ENCODE assay signal across 8 cellular contexts in the genomic region with DNA sequence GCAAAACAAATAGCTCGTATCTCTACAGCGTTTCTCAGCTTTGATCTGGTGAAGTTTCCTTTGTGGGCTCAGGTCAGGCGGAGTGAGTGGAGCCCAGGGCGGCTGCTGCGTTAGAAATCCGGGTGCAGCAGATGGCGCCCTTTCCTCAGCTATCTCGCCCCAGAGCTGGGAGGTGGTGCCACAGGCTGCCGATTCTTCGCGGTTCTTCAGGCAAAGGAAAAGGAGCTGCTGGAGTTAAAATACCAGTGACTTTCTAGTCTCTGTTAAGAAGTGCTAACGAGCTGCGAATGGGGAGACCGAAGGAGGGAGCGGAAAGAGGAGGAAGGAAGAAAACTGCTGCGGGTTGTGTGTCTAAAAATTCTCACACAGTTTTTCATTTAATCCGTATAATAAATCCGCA.
DNase-seq lines count a peak whose midpoint lies in the region; ATAC-seq, FAIRE-seq and TF ChIP-seq lines count a peak whose summit lies in the region.

No MANE protein-coding gene starts in this region.

- H3K9me3 ChIP-seq in WERI-Rb-1 (ENCODE audit: severe bottlenecking), result no peaks in the 10 kb centered on the region

- H3K36me3 ChIP-seq in WERI-Rb-1 (no peaks in the 10 kb centered on the region; the same call in 1 of the 2 replicates), bronchial epithelial cell (ENCODE audit: control insufficient read depth, insufficient read depth, low read length) (no peaks in the 10 kb centered on the region)

- no peak for FAIRE-seq in bronchial epithelial cell (lab: Jason Lieb, UNC)

- TF ChIP-seq CTCF in WERI-Rb-1 (IDR thresholded peaks at IDR 0.05; ENCODE audit: low read depth, low read length) (peak; percentile 89), bronchial epithelial cell (IDR thresholded peaks at IDR 0.05; ENCODE audit: insufficient read depth, low read length, severe bottlenecking) (peak; percentile 78)

- intact Hi-C loops in left colon (cut with DNase I, micrococcal nuclease), result no loop called here

- peak overlapping the region; percentile 21 for H3K4me3 ChIP-seq in WERI-Rb-1 (ENCODE audit: low read depth, low read length)
- no peak overlapping the region for H3K4me3 ChIP-seq in bronchial epithelial cell (ENCODE audit: low read depth, low read length)

- DNase-seq in EH (ENCODE audit: low read depth), result peak; percentile 53
- DNase-seq in KBM-7, result peak; percentile 78
- peak; percentile 87 for DNase-seq in WERI-Rb-1
- DNase-seq in bronchial epithelial cell (ENCODE audit: low read depth), result peak; percentile 50
- peak; percentile 55 to 77 for DNase-seq in left colon
- DNase-seq in stimulated activated CD4-positive, alpha-beta T cell treated with anti-CD3 and anti-CD28 coated beads, Interleukin-4, amount 100 ng/mL, for 24 hours, result peak; percentile 67
- DNase-seq in NCI-H2107 (lab: John Stamatoyannopoulos, UW), result no peak

- no peak overlapping the region for H3K27ac ChIP-seq in WERI-Rb-1

- H3K27me3 ChIP-seq in WERI-Rb-1 (ENCODE audit: insufficient read depth, low read depth, severe bottlenecking) (no peaks in the 10 kb centered on the region), bronchial epithelial cell (ENCODE audit: control insufficient read depth, insufficient read depth, low read length) (no peaks in the 10 kb centered on the region)

- peak; percentile 98 for ATAC-seq in GM21723 (IDR thresholded peaks at IDR 0.05; ENCODE audit: unreplicated experiment)
- peak; percentile 100 for ATAC-seq in left colon

- in situ Hi-C loops in KBM-7 (cut with MboI; ENCODE audit: low pct_unique_long_range_greater_than_20kb, low sequenced_read_pairs), result no loop called here
